ENCODE assay signal across 26 cellular contexts in genomic region chr11:17640493-17641164, GRCh38.
"Had no signal": no experiment of that assay in that cellular context is flagged by ENCODE, and none has a peak within 500 bp of the region (broad histone marks: within the 10 kb centered on the region; RNA-seq: fewer than 3 reads in every experiment).

No MANE protein-coding gene starts in this region.

- H3K36me3 ChIP-seq: gastrocnemius medialis, heart left ventricle, ovary, sigmoid colon, suprapubic skin, tibial artery, upper lobe of right lung had no signal

- H3K9me3 Mint-ChIP-seq: activated B cell treated with CpG ODN at 0.5 μM for 24 hours; activated T-cell treated with anti-CD3 and anti-CD28 coated beads, Interleukin-2, amount 50 U/mL, for 72 hours; central memory CD8-positive, alpha-beta T cell; mesothelial cell of epicardium; nephron progenitor cell; stimulated activated effector memory CD8-positive, alpha-beta T cell treated with anti-CD3 and anti-CD28 coated beads, Interleukin-12 subunit alpha, Interleukin-12 subunit beta, amount 100 ng/mL, for 72 hours; T-helper 2 cell treated with Interferon-gamma antibody and Interleukin-4, amounts not matched to agents 5 μg/mL and 100 μg/mL, for 36 hours had no signal

- H3K4me3 Mint-ChIP-seq: activated B cell treated with CpG ODN at 0.5 μM for 24 hours; activated naive CD8-positive, alpha-beta T cell; activated T-cell treated with anti-CD3 and anti-CD28 coated beads, Interleukin-2, amount 50 U/mL, for 72 hours; central memory CD8-positive, alpha-beta T cell; mesothelial cell of epicardium; naive B cell; nephron progenitor cell; stimulated activated effector memory CD8-positive, alpha-beta T cell treated with anti-CD3 and anti-CD28 coated beads, Interleukin-12 subunit alpha, Interleukin-12 subunit beta, amount 100 ng/mL, for 72 hours; T-helper 2 cell treated with Interferon-gamma antibody and Interleukin-4, amounts not matched to agents 5 μg/mL and 100 μg/mL, for 36 hours had no signal

- H3K9me3 ChIP-seq: gastrocnemius medialis, heart left ventricle, ovary, sigmoid colon, suprapubic skin, tibial artery, upper lobe of right lung had no signal

- H3K4me1 Mint-ChIP-seq: activated B cell treated with CpG ODN at 0.5 μM for 24 hours; central memory CD8-positive, alpha-beta T cell; mesothelial cell of epicardium; naive B cell; stimulated activated effector memory CD8-positive, alpha-beta T cell treated with anti-CD3 and anti-CD28 coated beads, Interleukin-12 subunit alpha, Interleukin-12 subunit beta, amount 100 ng/mL, for 72 hours had no signal

- H3K4me3 ChIP-seq: gastrocnemius medialis, heart left ventricle, ovary, sigmoid colon, suprapubic skin, tibial artery, upper lobe of right lung had no signal

- H3K4me1 ChIP-seq: gastrocnemius medialis, heart left ventricle, suprapubic skin, tibial artery, upper lobe of right lung had no signal

- H3K27ac Mint-ChIP-seq: activated B cell treated with CpG ODN at 0.5 μM for 24 hours; activated naive CD8-positive, alpha-beta T cell; activated T-cell treated with anti-CD3 and anti-CD28 coated beads, Interleukin-2, amount 50 U/mL, for 72 hours; mesothelial cell of epicardium; nephron progenitor cell; progenitor cell of endocrine pancreas; stimulated activated effector memory CD8-positive, alpha-beta T cell treated with anti-CD3 and anti-CD28 coated beads, Interleukin-12 subunit alpha, Interleukin-12 subunit beta, amount 100 ng/mL, for 72 hours; T-helper 2 cell treated with Interferon-gamma antibody and Interleukin-4, amounts not matched to agents 5 μg/mL and 100 μg/mL, for 36 hours had no signal

- FAIRE-seq: colon, small intestine had no signal

- H3K27me3 Mint-ChIP-seq: activated naive CD8-positive, alpha-beta T cell had no signal

- H3K36me3 Mint-ChIP-seq: activated naive CD8-positive, alpha-beta T cell; mesothelial cell of epicardium; naive B cell; stimulated activated effector memory CD8-positive, alpha-beta T cell treated with anti-CD3 and anti-CD28 coated beads, Interleukin-12 subunit alpha, Interleukin-12 subunit beta, amount 100 ng/mL, for 72 hours had no signal

- H3K27ac ChIP-seq: gastrocnemius medialis, heart left ventricle, ovary, sigmoid colon, suprapubic skin, tibial artery, upper lobe of right lung had no signal

- DNase-seq: activated B cell treated with CpG ODN at 0.5 μM for 24 hours; activated CD4-positive, alpha-beta T cell treated with anti-CD3 and anti-CD28 coated beads, Interleukin-2, amount 50 U/mL, for 4 hours; activated naive CD4-positive, alpha-beta T cell; activated T-cell treated with anti-CD3 and anti-CD28 coated beads for 4 hours; activated T-cell treated with anti-CD3 and anti-CD28 coated beads, Interleukin-2, amount 50 U/mL, for 72 hours; anterior cingulate cortex; effector CD8-positive, alpha-beta T cell; gastrocnemius medialis; heart left ventricle; hypothalamus; naive B cell; nephron progenitor cell; ovary; sigmoid colon; small intestine; stimulated activated CD4-positive, alpha-beta T cell treated with anti-CD3 and anti-CD28 coated beads, Interleukin-4, amount 100 ng/mL, for 24 hours; tibial artery; upper lobe of right lung had no signal

- H3K27me3 ChIP-seq: gastrocnemius medialis, heart left ventricle, ovary, sigmoid colon, upper lobe of right lung had no signal
